9 cellular contexts compared by ENCODE assay signal in the genomic region with DNA sequence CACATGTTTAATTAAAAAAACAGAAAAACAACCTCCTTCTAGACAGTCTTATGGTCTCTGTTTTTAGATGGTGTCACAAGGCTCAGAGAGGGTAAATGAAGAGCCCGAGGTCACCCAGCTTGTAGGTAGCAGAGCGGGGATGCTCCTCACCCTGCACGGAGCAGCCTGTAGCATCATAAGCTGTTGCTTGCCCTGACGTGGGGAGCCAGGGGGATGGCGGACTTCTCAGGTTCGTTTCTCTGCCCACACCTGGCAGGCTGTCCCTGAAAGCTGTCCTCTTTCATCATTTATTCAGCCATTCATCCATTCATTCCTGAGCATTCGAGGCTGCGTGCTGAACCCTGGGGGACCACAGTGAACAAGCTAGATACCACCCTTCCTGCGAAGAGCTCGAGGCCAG.
DNase-seq lines count a peak whose midpoint lies in the region; ATAC-seq, FAIRE-seq and TF ChIP-seq lines count a peak whose summit lies in the region.
"Had no signal": no experiment of that assay in that cellular context is flagged by ENCODE, and none has a peak within 500 bp of the region (broad histone marks: within the 10 kb centered on the region; RNA-seq: fewer than 3 reads in every experiment).

No MANE protein-coding gene starts in this region.

- intact Hi-C loops in K562 (cut with micrococcal nuclease) = loop anchor here (1.0 to 10.0 kb wide), 4 partner anchors 28 to 221 kb away; no protein-coding TSS in a partner anchor
- intact Hi-C loops in stomach (cut with DNase I; ENCODE audit: low total_unique reads) = no loop called here

- 0 out of 2 replicates have a peak overlapping the region, but pooled peaks have one; percentile 5 for H3K4me3 ChIP-seq in HFF-Myc (replicated peaks; ENCODE audit: low read depth, low read length)
- 0 out of 2 replicates have a peak overlapping the region, but pooled peaks have one; percentile 9 for H3K4me3 ChIP-seq in K562
- peak overlapping the region in 1 of 2 experiments; percentile 70 for H3K4me3 ChIP-seq in mesenchymal stem cell (ENCODE audit: insufficient read depth in 1 of 2, low read depth in 1 of 2, low read length in 2 of 2)
- H3K4me3 ChIP-seq in stomach = peak overlapping the region; percentile 23 to 35 (median 27)

- H3K18ac ChIP-seq in mesenchymal stem cell (ENCODE audit: low read depth in 1 of 2, low read length in 2 of 2) = no peak overlapping the region

- peaks cover 4% of the 10 kb centered on the region for H3K9me1 ChIP-seq in K562 (ENCODE audit: control insufficient read depth, insufficient read depth, low read length)

- in situ Hi-C loops in K562 (cut with MboI) = no loop called here

- peak overlapping the region; percentile 83 for H2AFZ ChIP-seq in K562 (ENCODE audit: low read depth, low read length)
- no peak overlapping the region for H2AFZ ChIP-seq in mesenchymal stem cell (ENCODE audit: low read depth, low read length)

- H3K36me3 ChIP-seq in K562 (ENCODE audit: control insufficient read depth, insufficient read depth, low read length) = no peaks in the 10 kb centered on the region
- no peaks in the 10 kb centered on the region for H3K36me3 ChIP-seq in mesenchymal stem cell (ENCODE audit: control insufficient read depth in 1 of 2, insufficient read depth in 2 of 2, low read depth in 1 of 2, low read length in 2 of 2)
- H3K36me3 ChIP-seq in stomach = no peaks in the 10 kb centered on the region

- FAIRE-seq in K562 (lab: Jason Lieb, UNC) = no peak
- FAIRE-seq: frontal cortex had no signal

- no peak overlapping the region for H3K4ac ChIP-seq in mesenchymal stem cell (ENCODE audit: low read depth in 1 of 2, low read length in 2 of 2)

- no peak overlapping the region for H2BK12ac ChIP-seq in mesenchymal stem cell (ENCODE audit: low read length in 2 of 2)

- 68% methylated on average over 10 of the region's 10 CpGs for whole genome bisulfite sequencing in K562 (ENCODE audit: insufficient coverage, low coverage, missing lambda C conversion rate)
- 92% methylated on average over 10 of the region's 10 CpGs for WGBS in mesenchymal stem cell
- 66 to 78% (median 72%) methylated on average over 8 to 10 of the region's 10 CpGs for WGBS in stomach, 5 donors

- CTCF ChIA-PET in K562 (lab: Yijun Ruan, JAX; ENCODE audit: low intra/inter-chr PET ratio) = interaction anchor here (0.7 to 1.6 kb wide), 4 partner anchors 75 to 222 kb away, joined by 3 to 13 read pairs (median 6); partner anchors contain the start of gene KSR1

- H3K27ac ChIP-seq in K562 (ENCODE audit: extremely low read depth, low read depth, low read length) (no peak overlapping the region), mesenchymal stem cell (ENCODE audit: low read length, poor library complexity, severe bottlenecking) (no peak overlapping the region), stomach (peak overlapping the region in 3 of 5 donors; percentile 37 to 71 (median 41))

- peaks cover 26 to 30% of the 10 kb centered on the region in 2 experiments for H3K4me1 ChIP-seq in K562 (replicated peaks in 1 of 2; ENCODE audit: control insufficient read depth in 2 of 2, insufficient read depth in 2 of 2, low read length in 2 of 2)
- peaks cover 22% of the 10 kb centered on the region for H3K4me1 ChIP-seq in mesenchymal stem cell (ENCODE audit: control insufficient read depth, insufficient read depth, low read depth, low read length)
- H3K4me1 ChIP-seq in stomach = peaks cover 17 to 35% (median 24%) of the 10 kb centered on the region in 4 donors

- BruUV-seq in K562 (replicated peaks; lab: Mats Ljungman, UMichigan) = no TSS peak

- no peaks in the 10 kb centered on the region for H3K79me2 ChIP-seq in K562 (ENCODE audit: control insufficient read depth, insufficient read depth, low read length)

- no peak for TF ChIP-seq CTCF in HFF-Myc (IDR thresholded peaks at IDR 0.05; ENCODE audit: low read depth, low read length, missing control alignments)
- TF ChIP-seq CTCF in K562 (IDR thresholded peaks at IDR 0.05 in 2 of 3, conservative IDR thresholded peaks at IDR 0.05 in 1 of 3; ENCODE audit: insufficient read depth in 2 of 3, low read depth in 1 of 3, low read length in 3 of 3) = no peak
- no peak for TF ChIP-seq CTCF in stomach (IDR thresholded peaks at IDR 0.05)

- no peak overlapping the region for H2BK5ac ChIP-seq in mesenchymal stem cell (ENCODE audit: low read depth, low read length, poor library complexity, severe bottlenecking)

- H3K27me3 ChIP-seq in K562 (ENCODE audit: control insufficient read depth in 2 of 2, insufficient read depth in 2 of 2, low read length in 2 of 2) (no peaks in the 10 kb centered on the region), mesenchymal stem cell (ENCODE audit: control insufficient read depth in 1 of 2, insufficient read depth in 1 of 2, low read length in 2 of 2) (peaks cover 0 to 3% of the 10 kb centered on the region in 2 experiments), stomach (peaks cover 0 to 12% (median 0%) of the 10 kb centered on the region in 3 donors)

- H4K91ac ChIP-seq in mesenchymal stem cell (ENCODE audit: low read length) = no peak overlapping the region

- no peak overlapping the region for H4K8ac ChIP-seq in mesenchymal stem cell (ENCODE audit: low read length)

- no peaks in the 10 kb centered on the region for H4K20me1 ChIP-seq in K562 (replicated peaks; ENCODE audit: control insufficient read depth, insufficient read depth, low read length)

- no peaks in the 10 kb centered on the region; the same call in none of the 2 replicates for H3K9me3 ChIP-seq in K562 (replicated peaks; ENCODE audit: control insufficient read depth, insufficient read depth, low read depth, low read length)
- H3K9me3 ChIP-seq in mesenchymal stem cell (ENCODE audit: control insufficient read depth, low read length) = no peaks in the 10 kb centered on the region
- peaks cover 0 to 6% (median 0%) of the 10 kb centered on the region in 4 donors for H3K9me3 ChIP-seq in stomach

- TF ChIP-seq POLR2A in K562 (conservative IDR thresholded peaks at IDR 0.05) (no peak), stomach (IDR thresholded peaks at IDR 0.05) (no peak)

- no peak for TF ChIP-seq EP300 in K562 (IDR thresholded peaks at IDR 0.05; ENCODE audit: low read length)
- TF ChIP-seq EP300 in stomach (IDR thresholded peaks at IDR 0.05) = no peak

- DNase-seq in HFF-Myc (ENCODE audit: extremely low read depth, low read depth) (no peak), K562 (ENCODE audit: extremely low read depth in 1 of 4, low spot score in 3 of 4) (peak in 1 of 4 experiments; percentile 7), mesenchymal stem cell (no peak), stomach (no peak), NCI-H526 treated with DMSO at 0.1 percent for 48 hours (lab: John Stamatoyannopoulos, UW) (no peak), EL (no peak), ureter (ENCODE audit: low spot score) (no peak), SKM-1 treated with dmso at 0.1 percent for 144 hours (lab: John Stamatoyannopoulos, UW; ENCODE audit: unreplicated experiment) (no peak)

- H3K4me2 ChIP-seq in K562 (ENCODE audit: insufficient read depth, low read length) (peak overlapping the region; percentile 75), mesenchymal stem cell (ENCODE audit: low read length, poor library complexity, severe bottlenecking) (peak overlapping the region; percentile 41)

- TF ChIP-seq RAD21 in K562 (CRISPR knock-in tag; conservative IDR thresholded peaks at IDR 0.05 in 1 of 2, IDR thresholded peaks at IDR 0.05 in 1 of 2) = no peak

- no peak overlapping the region for H3K23ac ChIP-seq in mesenchymal stem cell (ENCODE audit: low read length in 2 of 2)

- ATAC-seq in K562 = peak; percentile 4

- H3K9ac ChIP-seq in K562 (ENCODE audit: insufficient read depth in 1 of 2, low read depth in 2 of 2, low read length in 2 of 2) (peak overlapping the region; percentile 27 to 83; a peak in 3 of 4 replicates), mesenchymal stem cell (ENCODE audit: low read length) (peak overlapping the region; percentile 75)

- no peak overlapping the region for H2BK120ac ChIP-seq in mesenchymal stem cell (ENCODE audit: low read depth, low read length)

- POLR2A ChIA-PET in K562 (lab: Yijun Ruan, JAX) = interaction anchor here (1.4 kb wide), 1 partner anchor 9 kb away, joined by 3 read pairs; no protein-coding TSS in a partner anchor

- H3K14ac ChIP-seq in mesenchymal stem cell (ENCODE audit: low read length in 2 of 2) = no peak overlapping the region

- no peak overlapping the region for H2BK15ac ChIP-seq in mesenchymal stem cell (ENCODE audit: low read depth, poor library complexity, severe bottlenecking)

- no peak overlapping the region for H2AK5ac ChIP-seq in mesenchymal stem cell (ENCODE audit: low read length, severe bottlenecking)

- no peaks in the 10 kb centered on the region for H3K79me1 ChIP-seq in mesenchymal stem cell (replicated peaks; ENCODE audit: low read length, poor library complexity, severe bottlenecking)

TF ChIP-seq in K562, 482 proteins besides CTCF, POLR2A, EP300 and RAD21 (continues in another document):
- no peak for TF ChIP-seq POLR3A (IDR thresholded peaks at IDR 0.05; ENCODE audit: borderline replicate concordance, extremely low read depth, insufficient read depth, insufficient read length)

Comparison
In these comparisons a context has a peak if more than half of its experiments do, and no peak if none do; other contexts are left out.
1. H3K27ac ChIP-seq: peak in stomach (3 of 5); none in K562 (single experiment) and mesenchymal stem cell (single experiment).